Comparison of ENCODE assay signal across 9 cellular contexts in the genomic region with DNA sequence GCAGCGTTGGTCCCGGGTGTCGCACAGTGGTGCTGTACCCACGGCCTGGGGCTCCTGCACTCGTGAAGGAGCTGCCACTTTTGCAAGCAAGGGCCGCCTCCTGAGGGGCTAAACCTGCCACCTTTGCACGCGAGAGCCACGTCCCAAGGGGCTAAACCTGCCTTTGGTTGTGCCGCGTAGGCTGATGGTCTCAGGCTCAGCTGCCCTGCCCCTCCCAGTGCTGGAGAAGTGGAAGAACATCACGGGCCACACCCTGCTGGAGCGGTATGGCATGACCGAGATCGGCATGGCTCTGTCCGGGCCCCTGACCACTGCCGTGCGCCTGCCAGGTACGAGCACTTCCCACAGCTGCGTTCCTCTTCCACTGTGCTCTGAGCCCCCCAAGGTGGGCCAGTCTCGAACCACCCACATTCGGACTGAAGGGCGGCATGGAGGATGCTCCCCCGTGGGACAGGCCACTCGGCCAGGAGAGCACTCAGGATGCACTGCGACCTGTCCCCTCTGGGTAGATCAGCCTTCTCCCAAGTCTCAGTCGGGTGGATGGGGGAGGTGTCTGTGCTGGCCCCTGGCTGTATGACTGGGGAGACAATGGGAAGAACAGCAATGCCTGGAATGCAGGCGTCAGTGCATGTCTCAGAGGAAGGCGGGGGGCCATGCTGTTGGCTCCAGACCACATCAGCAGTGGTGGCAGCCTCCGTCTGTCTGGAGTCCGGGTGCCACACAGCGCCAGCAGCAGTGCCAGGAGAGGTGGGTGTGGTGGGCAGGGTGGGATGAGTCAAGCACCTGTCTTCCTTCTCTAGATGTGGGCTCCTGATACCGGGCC. TPM values are rescaled to one million over a fixed set of nuclear protein-coding genes. Genes with fewer than 3 reads are reported as not detected.
DNase-seq lines count a peak whose midpoint lies in the region; ATAC-seq and TF ChIP-seq lines count a peak whose summit lies in the region.
"Had no signal": no experiment of that assay in that cellular context is flagged by ENCODE, and none has a peak within 500 bp of the region (broad histone marks: within the 10 kb centered on the region; RNA-seq: fewer than 3 reads in every experiment).

No MANE protein-coding gene starts in this region.

- no peaks in the 10 kb centered on the region for H3K27me3 ChIP-seq in left ventricle myocardium inferior (ENCODE audit: low read depth)
- no peaks in the 10 kb centered on the region for H3K27me3 ChIP-seq in right atrium auricular region
- no peaks in the 10 kb centered on the region for H3K27me3 ChIP-seq in upper lobe of right lung
- no peaks in the 10 kb centered on the region for H3K27me3 ChIP-seq in ascending aorta

- DNase-seq in left ventricle myocardium inferior (peak; percentile 10), right atrium auricular region (ENCODE audit: low spot score) (no peak), islet precursor cell (peak; percentile 80), upper lobe of right lung (peak; percentile 63), left lobe of liver (ENCODE audit: low spot score) (no peak), NCI-H146 (lab: John Stamatoyannopoulos, UW) (no peak), ascending aorta (ENCODE audit: low spot score in 2 of 2) (no peak)
- DNase-seq in activated T-cell treated with anti-CD3 and anti-CD28 coated beads, Interleukin-2, amount 50 U/mL, for 1 hour = peak; percentile 63
- DNase-seq: NCI-H1092 had no signal

- H3K4me1 ChIP-seq in left ventricle myocardium inferior = peaks cover 3% of the 10 kb centered on the region
- H3K4me1 ChIP-seq in right atrium auricular region = no peaks in the 10 kb centered on the region
- no peaks in the 10 kb centered on the region for H3K4me1 ChIP-seq in upper lobe of right lung
- no peaks in the 10 kb centered on the region for H3K4me1 ChIP-seq in ascending aorta

- H3K4me3 ChIP-seq in left ventricle myocardium inferior (peak overlapping the region; percentile 23), right atrium auricular region (no peak overlapping the region), upper lobe of right lung (peak overlapping the region; percentile 10), ascending aorta (no peak overlapping the region)

- TF ChIP-seq CTCF in left ventricle myocardium inferior (IDR thresholded peaks at IDR 0.05; ENCODE audit: borderline replicate concordance) (no peak), right atrium auricular region (IDR thresholded peaks at IDR 0.05) (no peak), upper lobe of right lung (IDR thresholded peaks at IDR 0.05) (no peak), ascending aorta (IDR thresholded peaks at IDR 0.05) (no peak)

- peaks cover 75% of the 10 kb centered on the region for H3K36me3 ChIP-seq in left ventricle myocardium inferior
- peaks cover 50% of the 10 kb centered on the region for H3K36me3 ChIP-seq in right atrium auricular region
- peaks cover 37% of the 10 kb centered on the region for H3K36me3 ChIP-seq in upper lobe of right lung
- peaks cover 54 to 77% of the 10 kb centered on the region in 2 donors for H3K36me3 ChIP-seq in ascending aorta

- intact Hi-C loops in left ventricle myocardium inferior (cut with micrococcal nuclease) (no loop called here), upper lobe of right lung (cut with DNase I) (no loop called here), ascending aorta (cut with DNase I) (no loop called here)

- ATAC-seq in upper lobe of right lung (no peak), left lobe of liver (no peak)

- no peaks in the 10 kb centered on the region for H3K9me3 ChIP-seq in left ventricle myocardium inferior (replicated peaks)
- no peaks in the 10 kb centered on the region for H3K9me3 ChIP-seq in right atrium auricular region
- H3K9me3 ChIP-seq in upper lobe of right lung = no peaks in the 10 kb centered on the region
- no peaks in the 10 kb centered on the region for H3K9me3 ChIP-seq in ascending aorta

- peak overlapping the region; percentile 19 for H3K27ac ChIP-seq in left ventricle myocardium inferior (replicated peaks)
- H3K27ac ChIP-seq in right atrium auricular region = no peak overlapping the region
- peak overlapping the region; percentile 24 for H3K27ac ChIP-seq in upper lobe of right lung
- H3K27ac ChIP-seq in ascending aorta = peak overlapping the region in 1 of 2 donors; percentile 41

RNA-seq across cellular contexts. Expression of gene ACSF3, which starts 20.7 kb away (rescaled TPM):
- total RNA-seq in left ventricle myocardium inferior (16.7 TPM), right atrium auricular region (10 to 100 TPM; 13.4 to 15.9 TPM), upper lobe of right lung (32.0 TPM), left lobe of liver (25.5 TPM), ascending aorta (5.2 TPM)

RNA-seq across cellular contexts. Expression of gene CDH15, which starts 57.2 kb away (rescaled TPM):
- total RNA-seq in left ventricle myocardium inferior (not detected), right atrium auricular region (not detected), upper lobe of right lung (0.43 TPM), left lobe of liver (4.3 TPM), ascending aorta (not detected)

Comparison
In these comparisons a context has a peak if more than half of its experiments do, and no peak if none do; other contexts are left out.
1. DNase-seq: peak in left ventricle myocardium inferior (single experiment), activated T-cell treated with anti-CD3 and anti-CD28 coated beads, Interleukin-2, amount 50 U/mL, for 1 hour (single experiment), islet precursor cell (single experiment) and upper lobe of right lung (single experiment); none in right atrium auricular region (single experiment), left lobe of liver (single experiment), NCI-H146 (single experiment) and ascending aorta (0 of 2).
2. H3K27ac ChIP-seq: peak in left ventricle myocardium inferior (single experiment) and upper lobe of right lung (single experiment); none in right atrium auricular region (0 of 2).
3. H3K4me3 ChIP-seq: peak in left ventricle myocardium inferior (single experiment) and upper lobe of right lung (single experiment); none in right atrium auricular region (0 of 2) and ascending aorta (0 of 2).